ENCODE assay signal across 13 cellular contexts in genomic region chr22:17117400-17117799, GRCh38. TPM values are rescaled to one million over a fixed set of nuclear protein-coding genes. Genes with fewer than 3 reads are reported as not detected.
DNase-seq lines count a peak whose midpoint lies in the region; ATAC-seq lines count a peak whose summit lies in the region.
"Had no signal": no experiment of that assay in that cellular context is flagged by ENCODE, and none has a peak within 500 bp of the region (broad histone marks: within the 10 kb centered on the region; RNA-seq: fewer than 3 reads in every experiment).

No MANE protein-coding gene starts in this region.

- H3K4me1 Mint-ChIP-seq in activated T-cell treated with anti-CD3 and anti-CD28 coated beads, Interleukin-2, amount 50 U/mL, for 72 hours (ENCODE audit: low read depth) = peaks cover 55% of the 10 kb centered on the region
- H3K4me1 Mint-ChIP-seq in T-cell = peaks cover 73 to 75% (median 74%) of the 10 kb centered on the region in 3 donors
- H3K4me1 Mint-ChIP-seq in effector memory CD8-positive, alpha-beta T cell (ENCODE audit: low read depth in 2 of 2) = peaks cover 48 to 53% of the 10 kb centered on the region in 2 donors
- peaks cover 61% of the 10 kb centered on the region for H3K4me1 Mint-ChIP-seq in stimulated activated effector memory CD8-positive, alpha-beta T cell treated with anti-CD3 and anti-CD28 coated beads, Interleukin-12 subunit alpha, Interleukin-12 subunit beta, amount 100 ng/mL, for 72 hours

- POLR2A ChIA-PET in T-cell (lab: Charles Lee) = no interaction called here

- H3K27me3 Mint-ChIP-seq in activated T-cell treated with anti-CD3 and anti-CD28 coated beads, Interleukin-2, amount 50 U/mL, for 72 hours (ENCODE audit: low read depth) = peaks cover 20% of the 10 kb centered on the region
- peaks cover 6 to 18% of the 10 kb centered on the region in 2 donors for H3K27me3 Mint-ChIP-seq in T-cell
- H3K27me3 Mint-ChIP-seq in effector memory CD8-positive, alpha-beta T cell = peaks cover 11% of the 10 kb centered on the region in 2 donors

- no peaks in the 10 kb centered on the region for H3K9me3 Mint-ChIP-seq in activated T-cell treated with anti-CD3 and anti-CD28 coated beads, Interleukin-2, amount 50 U/mL, for 72 hours
- H3K9me3 Mint-ChIP-seq in T-cell = no peaks in the 10 kb centered on the region
- no peaks in the 10 kb centered on the region for H3K9me3 Mint-ChIP-seq in effector memory CD8-positive, alpha-beta T cell
- no peaks in the 10 kb centered on the region for H3K9me3 Mint-ChIP-seq in stimulated activated effector memory CD8-positive, alpha-beta T cell treated with anti-CD3 and anti-CD28 coated beads, Interleukin-12 subunit alpha, Interleukin-12 subunit beta, amount 100 ng/mL, for 72 hours

- ATAC-seq in activated T-cell treated with anti-CD3 and anti-CD28 coated beads, Interleukin-2, amount 50 U/mL, for 72 hours (replicated peaks in 1 of 2) = no peak
- ATAC-seq in T-cell (replicated peaks in 1 of 4) (peak in 1 of 4 experiments; percentile 3), HG03460 (IDR thresholded peaks at IDR 0.05; ENCODE audit: unreplicated experiment) (no peak), HG02759 (IDR thresholded peaks at IDR 0.05; ENCODE audit: unreplicated experiment) (no peak)
- ATAC-seq in effector memory CD8-positive, alpha-beta T cell (replicated peaks) = no peak
- no peak for ATAC-seq in stimulated activated effector memory CD8-positive, alpha-beta T cell treated with anti-CD3 and anti-CD28 coated beads, Interleukin-12 subunit alpha, Interleukin-12 subunit beta, amount 100 ng/mL, for 72 hours
- ATAC-seq in activated CD4-positive, CD25-positive, alpha-beta regulatory T cell treated with anti-CD3 and anti-CD28 coated beads, Interleukin-2, amount 50 U/mL, for 24 hours = no peak

- no peak for DNase-seq in activated T-cell treated with anti-CD3 and anti-CD28 coated beads, Interleukin-2, amount 50 U/mL, for 72 hours
- no peak for DNase-seq in activated T-cell treated with anti-CD3 and anti-CD28 coated beads for 4 hours
- no peak for DNase-seq in T-cell
- no peak for DNase-seq in effector memory CD8-positive, alpha-beta T cell
- no peak for DNase-seq in stimulated activated effector memory CD8-positive, alpha-beta T cell treated with anti-CD3 and anti-CD28 coated beads, Interleukin-12 subunit alpha, Interleukin-12 subunit beta, amount 100 ng/mL, for 72 hours (ENCODE audit: low spot score in 2 of 2)
- DNase-seq: activated CD4-positive, CD25-positive, alpha-beta regulatory T cell; activated gamma-delta T cell treated with Interleukin-2 at 50 U/mL for 16 hours; DMS79 treated with DMSO at 0.1 percent for 48 hours; NCI-H2029 had no signal

- no peak overlapping the region for H3K27ac Mint-ChIP-seq in activated T-cell treated with anti-CD3 and anti-CD28 coated beads, Interleukin-2, amount 50 U/mL, for 72 hours
- H3K27ac Mint-ChIP-seq in T-cell = peak overlapping the region; percentile 86 to 90
- H3K27ac Mint-ChIP-seq in effector memory CD8-positive, alpha-beta T cell = peak overlapping the region; percentile 83 to 90
- H3K27ac Mint-ChIP-seq in stimulated activated effector memory CD8-positive, alpha-beta T cell treated with anti-CD3 and anti-CD28 coated beads, Interleukin-12 subunit alpha, Interleukin-12 subunit beta, amount 100 ng/mL, for 72 hours = peak overlapping the region; percentile 87
- H3K27ac Mint-ChIP-seq: progenitor cell of endocrine pancreas had no signal

- no peaks in the 10 kb centered on the region for H3K36me3 Mint-ChIP-seq in activated T-cell treated with anti-CD3 and anti-CD28 coated beads, Interleukin-2, amount 50 U/mL, for 72 hours (ENCODE audit: insufficient read depth in 2 of 2)
- H3K36me3 Mint-ChIP-seq in T-cell = no peaks in the 10 kb centered on the region
- H3K36me3 Mint-ChIP-seq in effector memory CD8-positive, alpha-beta T cell (ENCODE audit: insufficient read depth) = peaks cover 7% of the 10 kb centered on the region
- peaks cover 5% of the 10 kb centered on the region for H3K36me3 Mint-ChIP-seq in stimulated activated effector memory CD8-positive, alpha-beta T cell treated with anti-CD3 and anti-CD28 coated beads, Interleukin-12 subunit alpha, Interleukin-12 subunit beta, amount 100 ng/mL, for 72 hours

- peak overlapping the region; percentile 30 to 33 for H3K4me3 Mint-ChIP-seq in activated T-cell treated with anti-CD3 and anti-CD28 coated beads, Interleukin-2, amount 50 U/mL, for 72 hours
- peak overlapping the region; percentile 1 to 82 (median 61) for H3K4me3 Mint-ChIP-seq in T-cell
- H3K4me3 Mint-ChIP-seq in effector memory CD8-positive, alpha-beta T cell = peak overlapping the region; percentile 76 to 78
- H3K4me3 Mint-ChIP-seq in stimulated activated effector memory CD8-positive, alpha-beta T cell treated with anti-CD3 and anti-CD28 coated beads, Interleukin-12 subunit alpha, Interleukin-12 subunit beta, amount 100 ng/mL, for 72 hours = peak overlapping the region; percentile 20

- CTCF ChIA-PET in T-cell (lab: Charles Lee) = interaction anchor here in 1 of 2 donors (0.5 kb wide), 1 partner anchor 43 kb away, joined by 3 read pairs; no protein-coding TSS in a partner anchor

RNA-seq across cellular contexts. Expression of gene TMEM121B, which starts 3.8 kb away (rescaled TPM):
- under 1 TPM; 0.07 TPM for total RNA-seq in activated T-cell treated with anti-CD3 and anti-CD28 coated beads, Interleukin-2, amount 50 U/mL, for 72 hours
- total RNA-seq in T-cell = under 1 TPM in 3 of 5 donors, not detected in 2; 0.13 to 0.19 (median 0.15) TPM

RNA-seq across cellular contexts. Expression of gene IL17RA, which starts 32.6 kb away (rescaled TPM):
- 10 to 100 TPM; 19.5 to 23.5 TPM for total RNA-seq in activated T-cell treated with anti-CD3 and anti-CD28 coated beads, Interleukin-2, amount 50 U/mL, for 72 hours
- 10 to 100 TPM; 38.8 to 72.7 (median 61.8) TPM for total RNA-seq in T-cell

RNA-seq across cellular contexts. Expression of gene HDHD5, which starts 41.7 kb away (rescaled TPM):
- 10 to 100 TPM; 23.5 to 26.1 TPM for total RNA-seq in activated T-cell treated with anti-CD3 and anti-CD28 coated beads, Interleukin-2, amount 50 U/mL, for 72 hours
- total RNA-seq in T-cell = 10 to 100 TPM; 17.6 to 34.2 (median 30.1) TPM

Comparison
In these comparisons a context has a peak if more than half of its experiments do, and no peak if none do; other contexts are left out.
1. H3K4me3 Mint-ChIP-seq: peak in every context shown above with its lines; median percentile 77 in effector memory CD8-positive, alpha-beta T cell; 61 in T-cell; 32 in activated T-cell treated with anti-CD3 and anti-CD28 coated beads, Interleukin-2, amount 50 U/mL, for 72 hours; 20 in stimulated activated effector memory CD8-positive, alpha-beta T cell treated with anti-CD3 and anti-CD28 coated beads, Interleukin-12 subunit alpha, Interleukin-12 subunit beta, amount 100 ng/mL, for 72 hours.